21 cellular contexts compared by ENCODE assay signal in the genomic region with DNA sequence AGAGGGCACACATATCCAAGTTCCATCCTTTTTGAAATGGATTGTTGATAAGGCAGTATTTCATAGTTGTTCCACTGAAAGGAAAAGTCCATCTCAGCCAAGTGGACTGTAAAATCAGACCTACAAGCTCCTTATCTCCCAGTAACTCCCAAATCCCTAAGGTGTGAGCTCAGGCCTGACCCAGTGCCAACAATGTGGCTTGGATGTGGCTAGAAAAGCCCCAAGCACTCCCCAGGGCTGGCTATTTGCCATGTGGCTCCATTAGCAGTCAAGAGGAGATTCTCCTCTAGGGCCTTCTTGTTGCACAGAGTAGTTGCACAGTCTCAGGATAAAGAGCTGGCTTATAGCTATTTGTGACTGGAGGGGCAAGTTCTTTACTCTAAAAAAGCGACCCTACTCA. TPM values are rescaled to one million over a fixed set of nuclear protein-coding genes. Genes with fewer than 3 reads are reported as not detected.
"Had no signal": no experiment of that assay in that cellular context is flagged by ENCODE, and none has a peak within 500 bp of the region (broad histone marks: within the 10 kb centered on the region; RNA-seq: fewer than 3 reads in every experiment).

No MANE protein-coding gene starts in this region.

- H3K4me1 ChIP-seq: body of pancreas, colonic mucosa, pancreas, transverse colon had no signal

- ATAC-seq: activated CD8-positive, alpha-beta T cell treated with anti-CD3 and anti-CD28 coated beads for 36 hours; body of pancreas; mucosa of descending colon; naive thymus-derived CD4-positive, alpha-beta T cell; pancreas had no signal

- H3K27ac ChIP-seq: body of pancreas, colonic mucosa, pancreas, transverse colon had no signal

- H3K36me3 ChIP-seq: colonic mucosa, pancreas, transverse colon had no signal

- H3K9me3 ChIP-seq: body of pancreas, colonic mucosa, mucosa of descending colon, pancreas, transverse colon had no signal

- H3K4me3 ChIP-seq: body of pancreas, colonic mucosa, mucosa of descending colon, pancreas, transverse colon had no signal

- DNase-seq: activated B cell treated with CpG ODN at 0.5 μM for 24 hours; activated CD4-positive, alpha-beta T cell treated with anti-CD3 and anti-CD28 coated beads for 48 hours; activated CD8-positive, alpha-beta memory T cell treated with anti-CD3 and anti-CD28 coated beads, Interleukin-2, amount 50 U/mL, for 4 hours; activated CD8-positive, alpha-beta T cell treated with anti-CD3 and anti-CD28 coated beads for 36 hours; activated effector memory CD4-positive, alpha-beta T cell treated with anti-CD3 and anti-CD28 coated beads, Interleukin-2, amount 50 U/mL, for 16 hours; activated T-cell treated with anti-CD3 and anti-CD28 coated beads, Interleukin-2, amount 50 U/mL, for 48 hours; central memory CD4-positive, alpha-beta T cell; colonic mucosa; glutamatergic neuron; mucosa of descending colon; naive thymus-derived CD4-positive, alpha-beta T cell; stimulated activated CD4-positive, alpha-beta T cell treated with anti-CD3 and anti-CD28 coated beads, Interleukin-4, amount 100 ng/mL, for 1 hour; stimulated activated naive CD4-positive, alpha-beta T cell; SW 1271; transverse colon had no signal

- H3K27me3 ChIP-seq: body of pancreas, colonic mucosa, transverse colon had no signal

RNA-seq across cellular contexts. Expression of a gene that starts 25.0 kb away (rescaled TPM):
- total RNA-seq: activated B cell treated with CpG ODN at 0.5 μM for 24 hours; activated CD8-positive, alpha-beta T cell treated with anti-CD3 and anti-CD28 coated beads for 36 hours; body of pancreas; colonic mucosa; fibroblast of villous mesenchyme; mucosa of descending colon; pancreas; subcutaneous adipose tissue; T-helper 2 cell treated with Interferon-gamma antibody and Interleukin-4, amounts not matched to agents 100 ng/mL and 5 ng/mL, for 36 hours had no signal
- polyA plus RNA-seq: esophagus; naive thymus-derived CD4-positive, alpha-beta T cell; pancreas had no signal
